ENCODE assay signal across 8 cellular contexts in genomic region chr2:152407204-152407721, GRCh38.
DNase-seq lines count a peak whose midpoint lies in the region; ATAC-seq and TF ChIP-seq lines count a peak whose summit lies in the region.

No MANE protein-coding gene starts in this region.

- H3K4me1 Mint-ChIP-seq in nephron progenitor cell, result peaks cover 59% of the 10 kb centered on the region

- no peaks in the 10 kb centered on the region for H3K36me3 ChIP-seq in esophagus muscularis mucosa

- 13% methylated on average over 8 of the region's 8 CpGs for WGBS in esophagus muscularis mucosa

- TF ChIP-seq CTCF in AG04449 (IDR thresholded peaks at IDR 0.05; ENCODE audit: insufficient read depth, low read length, missing control alignments) (no peak), esophagus muscularis mucosa (IDR thresholded peaks at IDR 0.05) (no peak), nephron progenitor cell (IDR thresholded peaks at IDR 0.05) (no peak)

- no peaks in the 10 kb centered on the region for H3K36me3 Mint-ChIP-seq in nephron progenitor cell (ENCODE audit: low read depth)

- TF ChIP-seq EP300 in esophagus muscularis mucosa (IDR thresholded peaks at IDR 0.05), result no peak

- intact Hi-C loops in esophagus muscularis mucosa (cut with DNase I), result loop anchor here (5.0 kb wide), 1 partner anchor 70 kb away; the partner anchor contains the start of gene FMNL2

- H3K4me3 Mint-ChIP-seq in nephron progenitor cell, result peak overlapping the region; percentile 70

- H3K4me3 ChIP-seq in AG04449 (ENCODE audit: low read depth, low read length) (peak overlapping the region; percentile 38), esophagus muscularis mucosa (peak overlapping the region; percentile 11 to 25 (median 19))

- H3K27me3 Mint-ChIP-seq in nephron progenitor cell (ENCODE audit: low read depth, poor library complexity), result no peaks in the 10 kb centered on the region

- peak overlapping the region; percentile 3 to 35 (median 11) for H3K27ac ChIP-seq in esophagus muscularis mucosa (replicated peaks in 1 of 4)

- no peaks in the 10 kb centered on the region for H3K9me3 ChIP-seq in esophagus muscularis mucosa

- DNase-seq in AG04449 (ENCODE audit: low read depth, low spot score) (no peak), esophagus muscularis mucosa (ENCODE audit: extremely low spot score) (peak; percentile 90), nephron progenitor cell (peak; percentile 63), NOMO-1 treated with DMSO at 0.1 percent for 48 hours (lab: John Stamatoyannopoulos, UW; ENCODE audit: unreplicated experiment) (no peak), T-helper 9 cell (no peak)

- CTCF ChIA-PET in AG04449 (lab: Yijun Ruan, JAX), result interaction anchor here (1.0 to 1.4 kb wide), 3 partner anchors 68 to 220 kb away, joined by 3 to 5 read pairs (median 3); no protein-coding TSS in a partner anchor

- no peak for TF ChIP-seq POLR2A in esophagus muscularis mucosa (IDR thresholded peaks at IDR 0.05; ENCODE audit: low read depth)

- H3K27me3 ChIP-seq in esophagus muscularis mucosa, result no peaks in the 10 kb centered on the region

- peaks cover 45 to 77% (median 58%) of the 10 kb centered on the region in 4 donors for H3K4me1 ChIP-seq in esophagus muscularis mucosa

- ATAC-seq in GM18868 (IDR thresholded peaks at IDR 0.05; ENCODE audit: unreplicated experiment) (peak; percentile 82), HG02981 (IDR thresholded peaks at IDR 0.05; ENCODE audit: unreplicated experiment) (peak; percentile 80), SK-N-SH treated with all-trans-retinoic acid at 6 μM for 48 hours (peak; percentile 89)

- POLR2A ChIA-PET in AG04449 (lab: Yijun Ruan, JAX), result no interaction called here

- H3K9me3 Mint-ChIP-seq in nephron progenitor cell, result no peaks in the 10 kb centered on the region

- peak overlapping the region; percentile 97 for H3K27ac Mint-ChIP-seq in nephron progenitor cell

TF ChIP-seq in SK-N-SH treated with all-trans-retinoic acid at 6 μM for 48 hours, 23 proteins besides CTCF, POLR2A, EP300 and RAD21:
- TF ChIP-seq ZFP3 (CRISPR knock-in tag; IDR thresholded peaks at IDR 0.05), result no peak
- TF ChIP-seq RARB (CRISPR knock-in tag; IDR thresholded peaks at IDR 0.05), result no peak
- no peak for TF ChIP-seq CREB5 (CRISPR knock-in tag; IDR thresholded peaks at IDR 0.05; ENCODE audit: low read depth)
- no peak for TF ChIP-seq CSDC2 (CRISPR knock-in tag; IDR thresholded peaks at IDR 0.05)
- TF ChIP-seq CSRNP3 (CRISPR knock-in tag; IDR thresholded peaks at IDR 0.05), result no peak
- no peak for TF ChIP-seq TCF4 (CRISPR knock-in tag; IDR thresholded peaks at IDR 0.05; ENCODE audit: borderline replicate concordance)
- no peak for TF ChIP-seq BACH2 (CRISPR knock-in tag; IDR thresholded peaks at IDR 0.05; ENCODE audit: borderline replicate concordance)
- no peak for TF ChIP-seq ZC3H10 (CRISPR knock-in tag; IDR thresholded peaks at IDR 0.05)
- TF ChIP-seq ZNF565 (CRISPR knock-in tag; conservative IDR thresholded peaks at IDR 0.05; ENCODE audit: low read depth), result no peak
- TF ChIP-seq PATZ1 (CRISPR knock-in tag; IDR thresholded peaks at IDR 0.05; ENCODE audit: borderline replicate concordance), result no peak
- no peak for TF ChIP-seq ESRRG (CRISPR knock-in tag; IDR thresholded peaks at IDR 0.05)
- no peak for TF ChIP-seq TSHZ2 (CRISPR knock-in tag; IDR thresholded peaks at IDR 0.05)
- TF ChIP-seq OSR1 (CRISPR knock-in tag; IDR thresholded peaks at IDR 0.05), result no peak
- TF ChIP-seq TOX (CRISPR knock-in tag; IDR thresholded peaks at IDR 0.05; ENCODE audit: borderline replicate concordance), result no peak
- TF ChIP-seq ZFP30 (CRISPR knock-in tag; IDR thresholded peaks at IDR 0.05), result no peak
- no peak for TF ChIP-seq GLIS3 (CRISPR knock-in tag; IDR thresholded peaks at IDR 0.05)
- no peak for TF ChIP-seq ISL1 (CRISPR knock-in tag; IDR thresholded peaks at IDR 0.05)
- TF ChIP-seq ARNTL (CRISPR knock-in tag; IDR thresholded peaks at IDR 0.05; ENCODE audit: borderline replicate concordance, low read depth), result no peak
- no peak for TF ChIP-seq ZNF8 (CRISPR knock-in tag; IDR thresholded peaks at IDR 0.05)
- no peak for TF ChIP-seq SNAI2 (CRISPR knock-in tag; IDR thresholded peaks at IDR 0.05)

Comparison
In these comparisons a context has a peak if more than half of its experiments do, and no peak if none do; other contexts are left out.
1. DNase-seq: peak in esophagus muscularis mucosa (single experiment) and nephron progenitor cell (single experiment); none in AG04449 (single experiment), NOMO-1 treated with DMSO at 0.1 percent for 48 hours (single experiment) and T-helper 9 cell (single experiment).
2. Peak in every context shown above with its lines, with median percentiles within 50 percentile points of each other: ATAC-seq.